ENCODE assay signal across 19 cellular contexts in genomic region chr7:157012113-157012547, GRCh38. TPM values are rescaled to one million over a fixed set of nuclear protein-coding genes. Genes with fewer than 3 reads are reported as not detected.
A peak's percentile ranks its signal among the peaks of the same experiment; 100 is the strongest.
DNase-seq lines count a peak whose midpoint lies in the region; ATAC-seq and TF ChIP-seq lines count a peak whose summit lies in the region.
"Had no signal": no experiment of that assay in that cellular context is flagged by ENCODE, and none has a peak within 500 bp of the region (broad histone marks: within the 10 kb centered on the region; RNA-seq: fewer than 3 reads in every experiment).

No MANE protein-coding gene starts in this region.

- no peaks in the 10 kb centered on the region for H3K9me3 Mint-ChIP-seq in endodermal cell
- H3K9me3 Mint-ChIP-seq: activated naive CD8-positive, alpha-beta T cell treated with anti-CD3 and anti-CD28 coated beads, Interleukin-2, amount 50 U/mL, for 24 hours; central memory CD8-positive, alpha-beta T cell had no signal

- no peak for ATAC-seq in GM21526 (IDR thresholded peaks at IDR 0.05; ENCODE audit: low FRiP score, unreplicated experiment)
- no peak for ATAC-seq in GM18505 (IDR thresholded peaks at IDR 0.05; ENCODE audit: unreplicated experiment)
- ATAC-seq: activated naive CD8-positive, alpha-beta T cell treated with anti-CD3 and anti-CD28 coated beads, Interleukin-2, amount 50 U/mL, for 24 hours; left lung had no signal

- H3K4me3 Mint-ChIP-seq in endodermal cell = peak overlapping the region; percentile 59
- H3K4me3 Mint-ChIP-seq: activated naive CD8-positive, alpha-beta T cell treated with anti-CD3 and anti-CD28 coated beads, Interleukin-2, amount 50 U/mL, for 24 hours had no signal

- H3K4me3 ChIP-seq in MM.1S (ENCODE audit: low read length) = no peak overlapping the region
- peak overlapping the region; percentile 80 for H3K4me3 ChIP-seq in endodermal cell (ENCODE audit: low read length)
- H3K4me3 ChIP-seq: left lung had no signal

- peaks cover 20% of the 10 kb centered on the region for H3K79me2 ChIP-seq in MM.1S (ENCODE audit: low read length)

- H3F3A ChIP-seq in MM.1S (ENCODE audit: insufficient read depth, low read length) = peaks cover 24% of the 10 kb centered on the region

- H3K4me1 ChIP-seq in MM.1S (ENCODE audit: low read length) = peaks cover 60% of the 10 kb centered on the region
- H3K4me1 ChIP-seq in endodermal cell (ENCODE audit: control insufficient read depth, insufficient read depth, low read length) = peaks cover 23% of the 10 kb centered on the region

- no peak for TF ChIP-seq POLR2A in GM18505 (IDR thresholded peaks at IDR 0.05; ENCODE audit: borderline replicate concordance, extremely low read depth, insufficient read depth, insufficient read length)

- WGBS in endodermal cell (ENCODE audit: insufficient coverage in 1 of 2, insufficient read length in 1 of 2), 2 experiments = 32 to 35% methylated on average over 5 to 10 of the region's 10 CpGs

- intact Hi-C loops in head of caudate nucleus (cut with DNase I) = no loop called here

- DNase-seq in NCI-H748 (lab: John Stamatoyannopoulos, UW; ENCODE audit: unreplicated experiment) = peak; percentile 75
- no peak for DNase-seq in NCI-H748 treated with DMSO at 0.1 percent for 48 hours (lab: John Stamatoyannopoulos, UW)
- DNase-seq in COLO668 (lab: John Stamatoyannopoulos, UW; ENCODE audit: unreplicated experiment) = peak; percentile 36
- DNase-seq in MM.1S = peak; percentile 25
- no peak for DNase-seq in endodermal cell
- no peak for DNase-seq in head of caudate nucleus
- DNase-seq: activated naive CD8-positive, alpha-beta T cell treated with anti-CD3 and anti-CD28 coated beads, Interleukin-2, amount 50 U/mL, for 24 hours; effector memory CD4-positive, alpha-beta T cell; NCI-H187; NCI-H524; T-helper 2 cell; trophoblast cell had no signal

- H3K36me3 ChIP-seq in MM.1S (replicated peaks; ENCODE audit: insufficient read depth, low read length) (no peaks in the 10 kb centered on the region), endodermal cell (ENCODE audit: control insufficient read depth, insufficient read depth, low read length) (no peaks in the 10 kb centered on the region)
- H3K36me3 ChIP-seq: left lung had no signal

- H2AFZ ChIP-seq in MM.1S (ENCODE audit: low read length) = no peak overlapping the region

- H3K27ac Mint-ChIP-seq in endodermal cell = no peak overlapping the region
- H3K27ac Mint-ChIP-seq: activated naive CD8-positive, alpha-beta T cell treated with anti-CD3 and anti-CD28 coated beads, Interleukin-2, amount 50 U/mL, for 24 hours had no signal

- TF ChIP-seq CTCF in MM.1S (IDR thresholded peaks at IDR 0.05; ENCODE audit: low read length) (no peak), endodermal cell (conservative IDR thresholded peaks at IDR 0.05) (no peak)

- H3K27me3 Mint-ChIP-seq in endodermal cell (ENCODE audit: insufficient read depth) = peaks cover 86% of the 10 kb centered on the region

- H4K20me1 ChIP-seq in MM.1S (ENCODE audit: insufficient read depth, low read length) = no peaks in the 10 kb centered on the region

- H3K27me3 ChIP-seq in MM.1S (replicated peaks; ENCODE audit: insufficient read depth, low read length) (no peaks in the 10 kb centered on the region), endodermal cell (ENCODE audit: control insufficient read depth, insufficient read depth, low read length, poor library complexity, severe bottlenecking) (peaks cover 88% of the 10 kb centered on the region)

- no peaks in the 10 kb centered on the region for H3K36me3 Mint-ChIP-seq in endodermal cell (ENCODE audit: low read depth)

- H3K9ac ChIP-seq in MM.1S (ENCODE audit: low read length) (no peak overlapping the region), endodermal cell (ENCODE audit: extremely low read depth, low read length, poor library complexity, severe bottlenecking) (no peak overlapping the region)

- H3K4me2 ChIP-seq in MM.1S (ENCODE audit: low read depth, low read length) = peak overlapping the region; percentile 99; the same call in 1 of the 2 replicates

- H3K27ac ChIP-seq in MM.1S (ENCODE audit: low read length) = peak overlapping the region; percentile 19; the same call in 1 of the 2 replicates
- no peak overlapping the region for H3K27ac ChIP-seq in endodermal cell (ENCODE audit: low read depth, low read length)
- H3K27ac ChIP-seq: left lung, RWPE1 had no signal

- H3K9me2 ChIP-seq in MM.1S (replicated peaks; ENCODE audit: insufficient read depth, low read length) = no peaks in the 10 kb centered on the region

- H3K9me3 ChIP-seq in MM.1S (replicated peaks; ENCODE audit: insufficient read depth, low read length) (no peaks in the 10 kb centered on the region), endodermal cell (ENCODE audit: control insufficient read depth, low read length) (no peaks in the 10 kb centered on the region)
- H3K9me3 ChIP-seq: left lung had no signal

- peaks cover 50% of the 10 kb centered on the region for H3K4me1 Mint-ChIP-seq in endodermal cell

RNA-seq across cellular contexts. Expression of gene MNX1, which starts 1.7 kb away (rescaled TPM):
- total RNA-seq in endodermal cell = 10 to 100 TPM; 14.5 to 18.7 TPM
- 1.7 TPM for polyA plus RNA-seq in endodermal cell (2013, experiment 1 of 2)
- polyA plus RNA-seq in endodermal cell (2013, experiment 2 of 2) = 2.1 TPM
- total RNA-seq: osteoblast, skeletal muscle tissue had no signal

Comparison
In these comparisons a context has a peak if more than half of its experiments do, and no peak if none do; other contexts are left out.
1. DNase-seq: peak in NCI-H748 (single experiment), COLO668 (single experiment) and MM.1S (single experiment); none in NCI-H748 treated with DMSO at 0.1 percent for 48 hours (single experiment), endodermal cell (single experiment) and head of caudate nucleus (0 of 42).